Comparison of ENCODE assay signal across 15 cellular contexts in the genomic region with DNA sequence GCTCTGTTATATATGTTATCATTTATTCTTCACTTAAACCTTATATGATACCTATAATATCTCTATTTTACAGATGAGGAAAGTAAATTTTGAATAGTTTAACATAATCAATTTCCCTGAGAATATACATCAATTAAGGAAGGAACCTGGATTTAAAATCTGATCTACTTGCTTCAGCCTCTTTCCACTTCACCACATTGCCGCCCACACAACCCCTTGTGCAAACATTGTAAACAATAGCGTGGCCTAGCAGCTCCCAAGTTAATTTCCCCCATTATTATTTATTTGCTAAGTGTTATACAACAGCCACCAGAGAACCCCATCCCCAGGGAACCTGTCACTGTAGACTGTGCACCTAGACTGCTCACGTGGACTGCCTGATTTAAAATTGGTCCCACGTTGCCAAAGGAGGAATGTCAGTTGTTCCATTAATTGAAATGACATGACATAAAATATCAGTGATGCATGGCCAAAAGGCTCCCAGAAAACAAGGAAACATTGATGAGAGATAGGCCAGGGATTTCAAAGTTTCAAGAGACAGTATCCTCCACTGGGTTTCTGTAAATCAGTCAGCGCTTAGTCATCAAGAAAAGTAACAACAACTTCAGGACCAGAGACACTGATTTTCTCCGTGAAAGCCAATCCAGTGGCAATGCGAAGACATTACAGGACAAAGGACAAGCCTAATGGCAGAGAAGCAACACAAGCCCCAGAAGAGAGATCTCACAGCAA. TPM values are rescaled to one million over a fixed set of nuclear protein-coding genes. Genes with fewer than 3 reads are reported as not detected.
DNase-seq lines count a peak whose midpoint lies in the region; ATAC-seq, FAIRE-seq and TF ChIP-seq lines count a peak whose summit lies in the region.
"Had no signal": no experiment of that assay in that cellular context is flagged by ENCODE, and none has a peak within 500 bp of the region (broad histone marks: within the 10 kb centered on the region; RNA-seq: fewer than 3 reads in every experiment).

No MANE protein-coding gene starts in this region.

- no peak for TF ChIP-seq CTCF in epithelial cell of proximal tubule (conservative IDR thresholded peaks at IDR 0.05; ENCODE audit: low read depth, low read length)
- no peak for TF ChIP-seq CTCF in coronary artery (IDR thresholded peaks at IDR 0.05)

- H3K4me3 Mint-ChIP-seq in activated CD8-positive, alpha-beta memory T cell treated with anti-CD3 and anti-CD28 coated beads, Interleukin-2, amount 10 ng/mL, durations not matched to agents 7 days and 5 days = no peak overlapping the region
- H3K4me3 Mint-ChIP-seq: activated naive CD4-positive, alpha-beta T cell treated with anti-CD3 and anti-CD28 coated beads for 36 hours; memory B cell had no signal

- H3K4me1 Mint-ChIP-seq in activated CD8-positive, alpha-beta memory T cell treated with anti-CD3 and anti-CD28 coated beads, Interleukin-2, amount 10 ng/mL, durations not matched to agents 7 days and 5 days = no peaks in the 10 kb centered on the region
- H3K4me1 Mint-ChIP-seq: memory B cell had no signal

- no peaks in the 10 kb centered on the region for H3K27me3 Mint-ChIP-seq in activated CD8-positive, alpha-beta memory T cell treated with anti-CD3 and anti-CD28 coated beads, Interleukin-2, amount 10 ng/mL, durations not matched to agents 7 days and 5 days

- ATAC-seq in activated CD8-positive, alpha-beta memory T cell treated with anti-CD3 and anti-CD28 coated beads, Interleukin-2, amount 10 ng/mL, durations not matched to agents 7 days and 5 days = no peak
- ATAC-seq: heart left ventricle had no signal

- H3K4me3 ChIP-seq in epithelial cell of proximal tubule (ENCODE audit: low read depth, low read length) = no peak overlapping the region
- no peak overlapping the region for H3K4me3 ChIP-seq in coronary artery
- H3K4me3 ChIP-seq: heart left ventricle, right atrium auricular region, SK-N-MC, upper lobe of left lung had no signal

- no peaks in the 10 kb centered on the region for H3K36me3 Mint-ChIP-seq in activated CD8-positive, alpha-beta memory T cell treated with anti-CD3 and anti-CD28 coated beads, Interleukin-2, amount 10 ng/mL, durations not matched to agents 7 days and 5 days
- H3K36me3 Mint-ChIP-seq: memory B cell had no signal

- no peaks in the 10 kb centered on the region for H3K9me3 Mint-ChIP-seq in activated CD8-positive, alpha-beta memory T cell treated with anti-CD3 and anti-CD28 coated beads, Interleukin-2, amount 10 ng/mL, durations not matched to agents 7 days and 5 days (ENCODE audit: low read depth)

- DNase-seq in HTR-8/SVneo (ENCODE audit: insufficient read length, low spot score) (peak; percentile 46), NCI-H748 treated with DMSO at 0.1 percent for 48 hours (lab: John Stamatoyannopoulos, UW) (peak; percentile 97), epithelial cell of proximal tubule (ENCODE audit: low read depth) (peak; percentile 88), occipital lobe (lab: John Stamatoyannopoulos, UW) (no peak), coronary artery (ENCODE audit: low spot score) (no peak), hepatic stellate cell (ENCODE audit: low spot score) (no peak)
- DNase-seq in activated CD8-positive, alpha-beta memory T cell treated with anti-CD3 and anti-CD28 coated beads, Interleukin-2, amount 10 ng/mL, durations not matched to agents 7 days and 5 days = no peak
- DNase-seq: activated CD4-positive, alpha-beta T cell treated with anti-CD3 and anti-CD28 coated beads for 4 hours; activated naive CD4-positive, alpha-beta T cell treated with anti-CD3 and anti-CD28 coated beads for 36 hours; heart left ventricle; upper lobe of left lung had no signal

- H3K27ac ChIP-seq in coronary artery = no peak overlapping the region
- H3K27ac ChIP-seq: heart left ventricle, right atrium auricular region, SK-N-MC, upper lobe of left lung had no signal

- CTCF ChIA-PET in activated CD8-positive, alpha-beta memory T cell treated with anti-CD3 and anti-CD28 coated beads, Interleukin-2, amount 10 ng/mL, durations not matched to agents 7 days and 5 days (lab: Charles Lee) = no interaction called here

- H3K27ac Mint-ChIP-seq in activated CD8-positive, alpha-beta memory T cell treated with anti-CD3 and anti-CD28 coated beads, Interleukin-2, amount 10 ng/mL, durations not matched to agents 7 days and 5 days = no peak overlapping the region
- H3K27ac Mint-ChIP-seq: activated naive CD4-positive, alpha-beta T cell treated with anti-CD3 and anti-CD28 coated beads for 36 hours; memory B cell had no signal

- FAIRE-seq in A204.1 (lab: Jason Lieb, UNC) (peak; percentile 79), HTR-8/SVneo (lab: Jason Lieb, UNC) (no peak)

RNA-seq across cellular contexts. Expression of gene SCG2, which starts 41.3 kb away (rescaled TPM):
- 0.06 and 0.29 TPM in 2 replicates for total RNA-seq in epithelial cell of proximal tubule
- total RNA-seq in occipital lobe = 52.9 TPM
- total RNA-seq in activated CD8-positive, alpha-beta memory T cell treated with anti-CD3 and anti-CD28 coated beads, Interleukin-2, amount 10 ng/mL, durations not matched to agents 7 days and 5 days = under 1 TPM in 1 of 2 experiments, not detected in 1; 0.12 TPM
- total RNA-seq: activated naive CD4-positive, alpha-beta T cell treated with anti-CD3 and anti-CD28 coated beads for 36 hours had no signal

Comparison
In these comparisons a context has a peak if more than half of its experiments do, and no peak if none do; other contexts are left out.
1. DNase-seq: peak in HTR-8/SVneo (single experiment), NCI-H748 treated with DMSO at 0.1 percent for 48 hours (single experiment) and epithelial cell of proximal tubule (single experiment); none in occipital lobe (single experiment), activated CD8-positive, alpha-beta memory T cell treated with anti-CD3 and anti-CD28 coated beads, Interleukin-2, amount 10 ng/mL, durations not matched to agents 7 days and 5 days (single experiment), coronary artery (single experiment) and hepatic stellate cell (single experiment).
2. RNA of gene SCG2, which starts 41.3 kb away (total RNA-seq): 52.9 TPM in occipital lobe (single experiment); 0.12 TPM in activated CD8-positive, alpha-beta memory T cell treated with anti-CD3 and anti-CD28 coated beads, Interleukin-2, amount 10 ng/mL, durations not matched to agents 7 days and 5 days and 0.06 to 0.29 TPM in epithelial cell of proximal tubule; every median in the first group is over 10 times any median in the second.